ENCODE assay signal across 8 cellular contexts in genomic region chr19:55585658-55586339, GRCh38. TPM values are rescaled to one million over a fixed set of nuclear protein-coding genes. Genes with fewer than 3 reads are reported as not detected.
DNase-seq lines count a peak whose midpoint lies in the region; ATAC-seq and TF ChIP-seq lines count a peak whose summit lies in the region.

No MANE protein-coding gene starts in this region.

- no peak for ATAC-seq in gastrocnemius medialis
- no peak for ATAC-seq in GM19351 (IDR thresholded peaks at IDR 0.05; ENCODE audit: unreplicated experiment)
- ATAC-seq in HG03139 (IDR thresholded peaks at IDR 0.05; ENCODE audit: unreplicated experiment), result no peak

- no peak overlapping the region for H3K23ac ChIP-seq in H9 (ENCODE audit: insufficient read length, low read depth, low read length)

- H3T11ph ChIP-seq in H9 (ENCODE audit: low read length), result no peak overlapping the region

- H4K91ac ChIP-seq in H9 (ENCODE audit: insufficient read length, low read depth, low read length), result no peak overlapping the region

- no peak overlapping the region for H3K9ac ChIP-seq in H9 (ENCODE audit: extremely low read depth, insufficient read length, low read length)
- no peak overlapping the region for H3K9ac ChIP-seq in iPS-15b (ENCODE audit: low read depth, low read length)

- H2BK12ac ChIP-seq in H9 (ENCODE audit: insufficient read length, low read depth, low read length), result no peak overlapping the region

- no peak overlapping the region for H2BK5ac ChIP-seq in H9 (ENCODE audit: insufficient read length, low read length)

- no peaks in the 10 kb centered on the region for H3K79me1 ChIP-seq in H9 (ENCODE audit: insufficient read depth, low read depth, low read length, poor library complexity, severe bottlenecking)

- peak overlapping the region; percentile 68 to 89 for H3K4me3 Mint-ChIP-seq in H9

- H3K9me3 ChIP-seq in H9 (ENCODE audit: control insufficient read depth, low read depth, low read length) (no peaks in the 10 kb centered on the region), Peyer's patch (no peaks in the 10 kb centered on the region), iPS-15b (ENCODE audit: control insufficient read depth, insufficient read depth, low read length) (no peaks in the 10 kb centered on the region), gastrocnemius medialis (no peaks in the 10 kb centered on the region)

- DNase-seq in H9, result peak; percentile 90
- peak; percentile 67 to 83 (median 74) for DNase-seq in Peyer's patch
- DNase-seq in brain microvascular endothelial cell, result peak; percentile 71
- DNase-seq in gastrocnemius medialis, result no peak

- H3K4me1 Mint-ChIP-seq in H9, result peaks cover 31 to 39% of the 10 kb centered on the region in 2 experiments

- H3K27me3 ChIP-seq in ACC112 (ENCODE audit: insufficient read depth, low read length) (no peaks in the 10 kb centered on the region; the same call in 1 of the 2 replicates), H9 (ENCODE audit: insufficient read depth, low read length) (no peaks in the 10 kb centered on the region), Peyer's patch (no peaks in the 10 kb centered on the region), brain microvascular endothelial cell (replicated peaks) (no peaks in the 10 kb centered on the region), iPS-15b (ENCODE audit: control insufficient read depth, insufficient read depth, low read length) (no peaks in the 10 kb centered on the region), gastrocnemius medialis (peaks cover 3 to 11% (median 6%) of the 10 kb centered on the region in 3 donors)

- no peaks in the 10 kb centered on the region for H3K36me3 ChIP-seq in ACC112 (ENCODE audit: insufficient read depth, low read length)
- H3K36me3 ChIP-seq in Peyer's patch, result no peaks in the 10 kb centered on the region
- no peaks in the 10 kb centered on the region for H3K36me3 ChIP-seq in brain microvascular endothelial cell (replicated peaks)
- H3K36me3 ChIP-seq in iPS-15b (ENCODE audit: control insufficient read depth, insufficient read depth, low read length), result no peaks in the 10 kb centered on the region
- no peaks in the 10 kb centered on the region for H3K36me3 ChIP-seq in gastrocnemius medialis

- TF ChIP-seq CTCF in H9 (conservative IDR thresholded peaks at IDR 0.05), result no peak
- no peak for TF ChIP-seq CTCF in Peyer's patch (IDR thresholded peaks at IDR 0.05)
- no peak for TF ChIP-seq CTCF in brain microvascular endothelial cell (IDR thresholded peaks at IDR 0.05; ENCODE audit: low read depth, low read length, missing control alignments)
- TF ChIP-seq CTCF in gastrocnemius medialis (IDR thresholded peaks at IDR 0.05 in 4 of 5, conservative IDR thresholded peaks at IDR 0.05 in 1 of 5), result no peak

- peak overlapping the region; percentile 69; the same call in 1 of the 2 replicates for H3K14ac ChIP-seq in H9 (ENCODE audit: insufficient read depth, low read length)

- H3K27me3 Mint-ChIP-seq in H9 (ENCODE audit: low read depth), result peaks cover 9% of the 10 kb centered on the region

- H3K4ac ChIP-seq in H9 (ENCODE audit: low read depth, low read length), result no peak overlapping the region

- no peak overlapping the region for H2BK120ac ChIP-seq in H9 (ENCODE audit: low read depth, low read length, poor library complexity, severe bottlenecking)

- H3K4me2 ChIP-seq in H9 (ENCODE audit: insufficient read depth, insufficient read length, low read length), result peak overlapping the region; percentile 58

- H3K79me2 ChIP-seq in ACC112 (ENCODE audit: control insufficient read depth, insufficient read depth, low read length, unreplicated experiment) (no peaks in the 10 kb centered on the region), H9 (ENCODE audit: insufficient read depth, low read length) (no peaks in the 10 kb centered on the region)

- H4K5ac ChIP-seq in H9 (ENCODE audit: insufficient read length, low read depth, low read length), result no peak overlapping the region

- peaks cover 7% of the 10 kb centered on the region for H3K23me2 ChIP-seq in H9 (ENCODE audit: insufficient read length, low read depth, low read length, poor library complexity, severe bottlenecking)

- H3K18ac ChIP-seq in H9 (ENCODE audit: insufficient read length, low read depth, low read length), result peak overlapping the region; percentile 45

- H2AK5ac ChIP-seq in H9 (ENCODE audit: insufficient read length, low read length), result no peak overlapping the region

- whole genome bisulfite sequencing in H9 (ENCODE audit: extremely low coverage, insufficient read length, low lambda C conversion rate), result no CpG with 5 or more reads among the region's 36 CpGs

- H3K4me1 ChIP-seq in ACC112 (ENCODE audit: control insufficient read depth, insufficient read depth, low read length, unreplicated experiment) (peaks cover 8% of the 10 kb centered on the region), H9 (ENCODE audit: insufficient read depth, low read length) (no peaks in the 10 kb centered on the region), Peyer's patch (peaks cover 0 to 41% (median 16%) of the 10 kb centered on the region in 4 donors), iPS-15b (ENCODE audit: control insufficient read depth, insufficient read depth, low read length) (peaks cover 5% of the 10 kb centered on the region), gastrocnemius medialis (peaks cover 20 to 30% of the 10 kb centered on the region in 2 donors)

- H3K36me3 Mint-ChIP-seq in H9 (ENCODE audit: insufficient read depth in 1 of 3, low read depth in 3 of 3), result no peaks in the 10 kb centered on the region

- no peak overlapping the region for H4K8ac ChIP-seq in H9 (replicated peaks; ENCODE audit: insufficient read length, low read depth, low read length)

- no peak overlapping the region for H2BK15ac ChIP-seq in H9 (ENCODE audit: low read depth, low read length)

- H4K20me1 ChIP-seq in H9 (ENCODE audit: control insufficient read depth, insufficient read depth, insufficient read length), result no peaks in the 10 kb centered on the region

- H3K9me3 Mint-ChIP-seq in H9, result no peaks in the 10 kb centered on the region

- no peak for TF ChIP-seq POLR2A in Peyer's patch (IDR thresholded peaks at IDR 0.05)
- TF ChIP-seq POLR2A in gastrocnemius medialis (IDR thresholded peaks at IDR 0.05), result no peak

- H3K27ac ChIP-seq in ACC112 (ENCODE audit: low read depth, low read length) (no peak overlapping the region), H9 (ENCODE audit: insufficient read length, low read depth, low read length) (no peak overlapping the region), Peyer's patch (peak overlapping the region in 3 of 4 donors; percentile 20 to 52 (median 48)), brain microvascular endothelial cell (no peak overlapping the region), gastrocnemius medialis (peak overlapping the region in 3 of 4 donors; percentile 6 to 55 (median 7))

- H2AFZ ChIP-seq in ACC112 (ENCODE audit: low read length, unreplicated experiment), result peak overlapping the region; percentile 43
- H2AFZ ChIP-seq in H9 (ENCODE audit: low read length), result no peak overlapping the region

- in situ Hi-C loops in brain microvascular endothelial cell (cut with HindIII; ENCODE audit: low pct_ligation_motif_present, low sequenced_read_pairs), result no loop called here
- in situ Hi-C loops in gastrocnemius medialis (cut with MboI; ENCODE audit: low sequenced_read_pairs in 4 of 4), result loop anchor here in 2 of 4 donors (10.0 kb wide), 2 partner anchors 49 to 71 kb away; no protein-coding TSS in a partner anchor

- no peak overlapping the region for H2BK20ac ChIP-seq in H9 (ENCODE audit: low read depth, low read length, poor library complexity, severe bottlenecking)

- peak overlapping the region; percentile 37 to 93 (median 85); a peak in 4 of 7 replicates for H3K27ac Mint-ChIP-seq in H9

- peak overlapping the region; percentile 36 for H3K4me3 ChIP-seq in ACC112 (ENCODE audit: low read depth, low read length)
- peak overlapping the region; percentile 22 to 40 (median 34) for H3K4me3 ChIP-seq in Peyer's patch
- peak overlapping the region; percentile 47 for H3K4me3 ChIP-seq in brain microvascular endothelial cell (ENCODE audit: low read depth, low read length)
- peak overlapping the region; percentile 79 for H3K4me3 ChIP-seq in iPS-15b (ENCODE audit: low read depth, low read length)
- H3K4me3 ChIP-seq in gastrocnemius medialis, result peak overlapping the region; percentile 20 to 39 (median 34)

- intact Hi-C loops in gastrocnemius medialis (cut with DNase I; ENCODE audit: low total_unique reads), result loop anchor here (5.0 kb wide), 1 partner anchor 78 kb away; no protein-coding TSS in a partner anchor

- H3K56ac ChIP-seq in H9 (ENCODE audit: insufficient read length, low read depth, low read length), result no peak overlapping the region

RNA-seq across cellular contexts. Expression of gene ZNF579, which starts 5.2 kb away (rescaled TPM):
- total RNA-seq in H9 (2021), result 19.9 and 21.5 TPM in 2 replicates
- 1 to 10 TPM in 3 of 4 donors, not detected in 1; 1.7 to 6.1 (median 3.1) TPM for total RNA-seq in Peyer's patch
- 10 to 100 TPM; 15.0 to 19.3 (median 16.8) TPM for total RNA-seq in gastrocnemius medialis

RNA-seq across cellular contexts. Expression of gene FIZ1, which starts 13.5 kb away (rescaled TPM):
- total RNA-seq in H9 (2021), result 21.5 and 25.2 TPM in 2 replicates
- total RNA-seq in Peyer's patch, result 10 to 100 TPM in 3 of 4 donors, 1 to 10 TPM in 1; 6.0 to 14.9 (median 12.0) TPM
- 10 to 100 TPM in 1 of 4 donors, 1 to 10 TPM in 3; 6.8 to 11.2 (median 7.4) TPM for total RNA-seq in gastrocnemius medialis

RNA-seq across cellular contexts. Expression of gene ZNF524, which starts 14.3 kb away (rescaled TPM):
- total RNA-seq in H9 (2021) (2.9 and 3.0 TPM in 2 replicates), Peyer's patch (10 to 100 TPM; 30.3 to 45.2 (median 44.4) TPM), gastrocnemius medialis (10 to 100 TPM; 35.6 to 61.7 (median 47.0) TPM)

RNA-seq across cellular contexts. Expression of gene ZNF865, which starts 19.6 kb away (rescaled TPM):
- 13.8 and 14.3 TPM in 2 replicates for total RNA-seq in H9 (2021)
- total RNA-seq in Peyer's patch, result 10 to 100 TPM in 3 of 4 donors, 1 to 10 TPM in 1; 8.6 to 18.9 (median 14.3) TPM
- total RNA-seq in gastrocnemius medialis, result 10 to 100 TPM; 10.3 to 23.4 (median 15.2) TPM

RNA-seq across cellular contexts. Expression of gene ZNF784, which starts 38.6 kb away (rescaled TPM):
- 9.9 and 10.7 TPM in 2 replicates for total RNA-seq in H9 (2021)
- total RNA-seq in Peyer's patch, result 10 to 100 TPM in 3 of 4 donors, 1 to 10 TPM in 1; 6.0 to 18.3 (median 12.3) TPM
- 1 to 10 TPM; 6.0 to 10.0 (median 8.2) TPM for total RNA-seq in gastrocnemius medialis

Comparison
In these comparisons a context has a peak if more than half of its experiments do, and no peak if none do; other contexts are left out.
1. H3K27ac ChIP-seq: peak in Peyer's patch (3 of 4) and gastrocnemius medialis (3 of 4); none in ACC112 (single experiment), H9 (single experiment) and brain microvascular endothelial cell (single experiment).
2. DNase-seq: peak in H9 (single experiment), Peyer's patch (3 of 3) and brain microvascular endothelial cell (single experiment); none in gastrocnemius medialis (0 of 2).
3. Peak in every context shown above with its lines, with median percentiles within 50 percentile points of each other: H3K4me3 ChIP-seq.